8 cellular contexts compared by ENCODE assay signal in genomic region chr13:78609464-78610205, GRCh38. TPM values are rescaled to one million over a fixed set of nuclear protein-coding genes. Genes with fewer than 3 reads are reported as not detected.
A peak's percentile ranks its signal among the peaks of the same experiment; 100 is the strongest.
DNase-seq lines count a peak whose midpoint lies in the region; ATAC-seq and TF ChIP-seq lines count a peak whose summit lies in the region.

No MANE protein-coding gene starts in this region.

- H3F3A ChIP-seq in SK-N-SH (replicated peaks; ENCODE audit: insufficient read depth), result peaks cover 6% of the 10 kb centered on the region

- H3K9me2 ChIP-seq in SK-N-SH, result no peaks in the 10 kb centered on the region

- H3K9me3 ChIP-seq in SK-N-SH, result no peaks in the 10 kb centered on the region

- peak overlapping the region; percentile 30 for H3K4me3 ChIP-seq in GM12864 (ENCODE audit: low read depth, low read length)
- peak overlapping the region; percentile 47 to 75 for H3K4me3 ChIP-seq in SK-N-SH (ENCODE audit: low read depth in 2 of 2, low read length in 1 of 2)

- CTCF ChIA-PET in SK-N-SH (lab: Yijun Ruan, JAX), result interaction anchor here (1.4 to 2.0 kb wide), 4 partner anchors 11 to 369 kb away, joined by 4 to 6 read pairs (median 5); no protein-coding TSS in a partner anchor

- TF ChIP-seq CTCF in GM12864 (IDR thresholded peaks at IDR 0.05; ENCODE audit: low read depth, low read length, missing control alignments) (no peak), SK-N-SH (IDR thresholded peaks at IDR 0.05) (no peak)

- no peak overlapping the region; the same call in 1 of the 2 replicates for H3K9ac ChIP-seq in SK-N-SH

- peak overlapping the region; percentile 71; the same call in 1 of the 2 replicates for H2AFZ ChIP-seq in SK-N-SH (ENCODE audit: low read depth)

- DNase-seq in GM12864 (ENCODE audit: low read depth) (no peak), SK-N-SH (peak; percentile 54), left cardiac atrium (no peak), sciatic nerve (ENCODE audit: low spot score) (peak; percentile 59), nucleus accumbens (lab: John Stamatoyannopoulos, UW) (no peak), GDM1 (lab: John Stamatoyannopoulos, UW) (no peak)

- peaks cover 55% of the 10 kb centered on the region for H3K27me3 ChIP-seq in SK-N-SH (ENCODE audit: insufficient read depth)

- no peak for TF ChIP-seq EP300 in SK-N-SH (IDR thresholded peaks at IDR 0.05; ENCODE audit: borderline replicate concordance in 1 of 2, low read depth in 1 of 2, low read length in 1 of 2)

- H3K4me1 ChIP-seq in SK-N-SH (ENCODE audit: control insufficient read depth in 1 of 2, insufficient read depth in 2 of 2, low read depth in 1 of 2, low read length in 1 of 2), result peaks cover 0 to 13% of the 10 kb centered on the region in 2 experiments; a peak in 1 of 4 replicates

- ATAC-seq in left cardiac atrium (peak; percentile 41 to 56), sciatic nerve (peak; percentile 31), GM18502 (IDR thresholded peaks at IDR 0.05; ENCODE audit: poor library complexity, unreplicated experiment) (no peak), HG02870 (IDR thresholded peaks at IDR 0.05; ENCODE audit: unreplicated experiment) (no peak)

- no peaks in the 10 kb centered on the region for H3K79me2 ChIP-seq in SK-N-SH (ENCODE audit: insufficient read depth)

- TF ChIP-seq RAD21 in SK-N-SH (IDR thresholded peaks at IDR 0.05; ENCODE audit: low read length), result no peak

- POLR2A ChIA-PET in SK-N-SH (lab: Yijun Ruan, JAX), result no interaction called here

- H4K20me1 ChIP-seq in SK-N-SH (ENCODE audit: insufficient read depth), result no peaks in the 10 kb centered on the region

- no peak overlapping the region for H3K27ac ChIP-seq in SK-N-SH (ENCODE audit: low read depth in 2 of 2, low read length in 1 of 2)

- H3K4me2 ChIP-seq in SK-N-SH, result peak overlapping the region; percentile 83

- peaks cover 0 to under 1% of the 10 kb centered on the region in 2 experiments for H3K36me3 ChIP-seq in SK-N-SH (replicated peaks in 1 of 2; ENCODE audit: control insufficient read depth in 1 of 2, insufficient read depth in 2 of 2, low read length in 1 of 2)

- 39% methylated on average over 18 of the region's 33 CpGs for WGBS in SK-N-SH (ENCODE audit: low lambda C conversion rate)

- intact Hi-C loops in left cardiac atrium (cut with DNase I) (no loop called here), sciatic nerve (cut with DNase I) (no loop called here)

TF ChIP-seq in SK-N-SH, 30 proteins besides CTCF, POLR2A, EP300 and RAD21:
- TF ChIP-seq USF2 (IDR thresholded peaks at IDR 0.05; ENCODE audit: borderline replicate concordance, low read depth, low read length) (no peak), FOSL2 (IDR thresholded peaks at IDR 0.05; ENCODE audit: borderline replicate concordance, low read depth) (no peak), GATA2 (CRISPR knock-in tag; IDR thresholded peaks at IDR 0.05) (no peak), NFIC (IDR thresholded peaks at IDR 0.05; ENCODE audit: borderline replicate concordance) (no peak), TEAD4 (IDR thresholded peaks at IDR 0.05; ENCODE audit: borderline replicate concordance, insufficient read depth) (no peak), JUND (IDR thresholded peaks at IDR 0.05) (no peak), SIN3A (IDR thresholded peaks at IDR 0.05; ENCODE audit: borderline replicate concordance, low read depth, low read length) (no peak), ELF1 (IDR thresholded peaks at IDR 0.05) (no peak), POLR2AphosphoS5 (IDR thresholded peaks at IDR 0.05; ENCODE audit: low read depth, low read length) (no peak), MXI1 (IDR thresholded peaks at IDR 0.05; ENCODE audit: low read depth, low read length) (no peak), PBX3 (IDR thresholded peaks at IDR 0.05) (no peak), NRF1 (IDR thresholded peaks at IDR 0.05; ENCODE audit: low read depth, low read length) (no peak), GABPA (IDR thresholded peaks at IDR 0.05; ENCODE audit: low read depth) (no peak), SMC3 (IDR thresholded peaks at IDR 0.05; ENCODE audit: low read depth, low read length) (no peak), TCF12 (IDR thresholded peaks at IDR 0.05) (no peak)
- TF ChIP-seq, protein P1, sequence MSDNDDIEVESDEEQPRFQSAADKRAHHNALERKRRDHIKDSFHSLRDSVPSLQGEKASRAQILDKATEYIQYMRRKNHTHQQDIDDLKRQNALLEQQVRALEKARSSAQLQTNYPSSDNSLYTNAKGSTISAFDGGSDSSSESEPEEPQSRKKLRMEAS (IDR thresholded peaks at IDR 0.05; ENCODE audit: low read depth), result no peak
- TF ChIP-seq, protein P2, sequence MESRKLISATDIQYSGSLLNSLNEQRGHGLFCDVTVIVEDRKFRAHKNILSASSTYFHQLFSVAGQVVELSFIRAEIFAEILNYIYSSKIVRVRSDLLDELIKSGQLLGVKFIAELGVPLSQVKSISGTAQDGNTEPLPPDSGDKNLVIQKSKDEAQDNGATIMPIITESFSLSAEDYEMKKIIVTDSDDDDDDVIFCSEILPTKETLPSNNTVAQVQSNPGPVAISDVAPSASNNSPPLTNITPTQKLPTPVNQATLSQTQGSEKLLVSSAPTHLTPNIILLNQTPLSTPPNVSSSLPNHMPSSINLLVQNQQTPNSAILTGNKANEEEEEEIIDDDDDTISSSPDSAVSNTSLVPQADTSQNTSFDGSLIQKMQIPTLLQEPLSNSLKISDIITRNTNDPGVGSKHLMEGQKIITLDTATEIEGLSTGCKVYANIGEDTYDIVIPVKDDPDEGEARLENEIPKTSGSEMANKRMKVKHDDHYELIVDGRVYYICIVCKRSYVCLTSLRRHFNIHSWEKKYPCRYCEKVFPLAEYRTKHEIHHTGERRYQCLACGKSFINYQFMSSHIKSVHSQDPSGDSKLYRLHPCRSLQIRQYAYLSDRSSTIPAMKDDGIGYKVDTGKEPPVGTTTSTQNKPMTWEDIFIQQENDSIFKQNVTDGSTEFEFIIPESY (IDR thresholded peaks at IDR 0.05; ENCODE audit: borderline replicate concordance, low read depth), result no peak
- TF ChIP-seq, protein P3, sequence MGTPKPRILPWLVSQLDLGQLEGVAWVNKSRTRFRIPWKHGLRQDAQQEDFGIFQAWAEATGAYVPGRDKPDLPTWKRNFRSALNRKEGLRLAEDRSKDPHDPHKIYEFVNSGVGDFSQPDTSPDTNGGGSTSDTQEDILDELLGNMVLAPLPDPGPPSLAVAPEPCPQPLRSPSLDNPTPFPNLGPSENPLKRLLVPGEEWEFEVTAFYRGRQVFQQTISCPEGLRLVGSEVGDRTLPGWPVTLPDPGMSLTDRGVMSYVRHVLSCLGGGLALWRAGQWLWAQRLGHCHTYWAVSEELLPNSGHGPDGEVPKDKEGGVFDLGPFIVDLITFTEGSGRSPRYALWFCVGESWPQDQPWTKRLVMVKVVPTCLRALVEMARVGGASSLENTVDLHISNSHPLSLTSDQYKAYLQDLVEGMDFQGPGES (IDR thresholded peaks at IDR 0.05; ENCODE audit: low read depth, low read length), result no peak

RNA-seq across cellular contexts. Expression of gene POU4F1, which starts 6.3 kb away (rescaled TPM):
- polyA plus RNA-seq in SK-N-SH (2012; rRNA removed), result not detected in 2 replicates
- under 0.01 TPM in 1 of 2 replicates, not detected in the other for polyA plus RNA-seq in SK-N-SH (2012; cell fraction: cytosol; rRNA removed)
- polyA plus RNA-seq in SK-N-SH (2012; cell fraction: nucleus; rRNA removed), result 0.01 and 0.04 TPM in 2 replicates
- total RNA-seq in left cardiac atrium, result not detected
- total RNA-seq in sciatic nerve, result not detected

RNA-seq across cellular contexts. Expression of gene OBI1, which starts 49.3 kb away (rescaled TPM):
- polyA plus RNA-seq in SK-N-SH (2012; rRNA removed), result 1.8 and 2.6 TPM in 2 replicates
- polyA plus RNA-seq in SK-N-SH (2012; cell fraction: cytosol; rRNA removed), result 3.1 and 3.5 TPM in 2 replicates
- polyA plus RNA-seq in SK-N-SH (2012; cell fraction: nucleus; rRNA removed), result 1.3 and 2.4 TPM in 2 replicates
- 1 to 10 TPM; 8.4 to 8.9 TPM for total RNA-seq in left cardiac atrium
- 11.6 TPM for total RNA-seq in sciatic nerve

Comparison
In these comparisons a context has a peak if more than half of its experiments do, and no peak if none do; other contexts are left out.
1. DNase-seq: peak in SK-N-SH (single experiment) and sciatic nerve (single experiment); none in GM12864 (single experiment), left cardiac atrium (single experiment), nucleus accumbens (0 of 56) and GDM1 (single experiment).
2. ATAC-seq: peak in left cardiac atrium (2 of 2) and sciatic nerve (single experiment); none in GM18502 (single experiment) and HG02870 (single experiment).